In genomic region chrX:78652971-78653822, GRCh38 we compare ENCODE assay signal across 8 cellular contexts. TPM values are rescaled to one million over a fixed set of nuclear protein-coding genes. Genes with fewer than 3 reads are reported as not detected.
DNase-seq lines count a peak whose midpoint lies in the region; ATAC-seq and TF ChIP-seq lines count a peak whose summit lies in the region.

No MANE protein-coding gene starts in this region.

- intact Hi-C loops in psoas muscle (cut with DNase I) = no loop called here

- DNase-seq in CMK (ENCODE audit: low read depth) (peak; percentile 40), NCI-H226 (peak; percentile 72), epithelial cell of proximal tubule (ENCODE audit: low read depth) (peak; percentile 71), NCI-H146 (lab: John Stamatoyannopoulos, UW) (no peak), psoas muscle (no peak), activated gamma-delta T cell treated with Interleukin-2 at 50 U/mL for 16 hours (no peak)
- no peak for DNase-seq in stimulated activated naive CD8-positive, alpha-beta T cell treated with anti-CD3 and anti-CD28 coated beads, Interleukin-15, amount 100 ng/mL, for 72 hours

- H3K27me3 Mint-ChIP-seq in stimulated activated naive CD8-positive, alpha-beta T cell treated with anti-CD3 and anti-CD28 coated beads, Interleukin-15, amount 100 ng/mL, for 72 hours = peaks cover 10% of the 10 kb centered on the region

- WGBS in psoas muscle, 3 donors = 17 to 20% (median 17%) methylated on average over 3 of the region's 3 CpGs

- H3K4me3 ChIP-seq in epithelial cell of proximal tubule (ENCODE audit: low read depth, low read length) (no peak overlapping the region), psoas muscle (no peak overlapping the region)

- no peaks in the 10 kb centered on the region for H3K4me1 ChIP-seq in psoas muscle

- no peaks in the 10 kb centered on the region for H3K9me3 ChIP-seq in psoas muscle

- TF ChIP-seq CTCF in epithelial cell of proximal tubule (conservative IDR thresholded peaks at IDR 0.05; ENCODE audit: low read depth, low read length) = no peak
- TF ChIP-seq CTCF in psoas muscle (IDR thresholded peaks at IDR 0.05) = no peak

- ATAC-seq in GM21576 (IDR thresholded peaks at IDR 0.05; ENCODE audit: unreplicated experiment) (peak; percentile 48), psoas muscle (no peak)
- ATAC-seq in stimulated activated naive CD8-positive, alpha-beta T cell treated with anti-CD3 and anti-CD28 coated beads, Interleukin-15, amount 100 ng/mL, for 72 hours = peak; percentile 51

- peaks cover 26% of the 10 kb centered on the region for H3K4me1 Mint-ChIP-seq in stimulated activated naive CD8-positive, alpha-beta T cell treated with anti-CD3 and anti-CD28 coated beads, Interleukin-15, amount 100 ng/mL, for 72 hours

- no peak overlapping the region for H3K27ac ChIP-seq in psoas muscle

- peak overlapping the region; percentile 52 to 67 for H3K4me3 Mint-ChIP-seq in stimulated activated naive CD8-positive, alpha-beta T cell treated with anti-CD3 and anti-CD28 coated beads, Interleukin-15, amount 100 ng/mL, for 72 hours

- H3K27ac Mint-ChIP-seq in stimulated activated naive CD8-positive, alpha-beta T cell treated with anti-CD3 and anti-CD28 coated beads, Interleukin-15, amount 100 ng/mL, for 72 hours = peak overlapping the region in 1 of 2 donors; percentile 58

- H3K36me3 ChIP-seq in psoas muscle (ENCODE audit: insufficient read depth in 1 of 2, low read depth in 1 of 2) = no peaks in the 10 kb centered on the region

- peaks cover 0 to 2% of the 10 kb centered on the region in 2 donors for H3K9me3 Mint-ChIP-seq in stimulated activated naive CD8-positive, alpha-beta T cell treated with anti-CD3 and anti-CD28 coated beads, Interleukin-15, amount 100 ng/mL, for 72 hours

- H3K27me3 ChIP-seq in psoas muscle (ENCODE audit: insufficient read depth in 3 of 3, low read length in 2 of 3) = peaks cover 0 to 14% (median 0%) of the 10 kb centered on the region in 3 donors

RNA-seq across cellular contexts. Expression of gene RTL3, which starts 5.9 kb away (rescaled TPM):
- total RNA-seq in epithelial cell of proximal tubule (0.06 and 4.9 TPM in 2 replicates), psoas muscle (under 1 TPM in 1 of 4 donors, not detected in 3; 0.34 TPM)
- polyA plus RNA-seq in psoas muscle = under 1 TPM in 2 of 3 donors, not detected in 1; 0.04 to 0.10 TPM

Comparison
In these comparisons a context has a peak if more than half of its experiments do, and no peak if none do; other contexts are left out.
1. DNase-seq: peak in CMK (single experiment), NCI-H226 (single experiment) and epithelial cell of proximal tubule (single experiment); none in stimulated activated naive CD8-positive, alpha-beta T cell treated with anti-CD3 and anti-CD28 coated beads, Interleukin-15, amount 100 ng/mL, for 72 hours (0 of 2), NCI-H146 (single experiment), psoas muscle (0 of 2) and activated gamma-delta T cell treated with Interleukin-2 at 50 U/mL for 16 hours (single experiment).
2. ATAC-seq: peak in GM21576 (single experiment) and stimulated activated naive CD8-positive, alpha-beta T cell treated with anti-CD3 and anti-CD28 coated beads, Interleukin-15, amount 100 ng/mL, for 72 hours (single experiment); none in psoas muscle (0 of 4).